In the genomic region with DNA sequence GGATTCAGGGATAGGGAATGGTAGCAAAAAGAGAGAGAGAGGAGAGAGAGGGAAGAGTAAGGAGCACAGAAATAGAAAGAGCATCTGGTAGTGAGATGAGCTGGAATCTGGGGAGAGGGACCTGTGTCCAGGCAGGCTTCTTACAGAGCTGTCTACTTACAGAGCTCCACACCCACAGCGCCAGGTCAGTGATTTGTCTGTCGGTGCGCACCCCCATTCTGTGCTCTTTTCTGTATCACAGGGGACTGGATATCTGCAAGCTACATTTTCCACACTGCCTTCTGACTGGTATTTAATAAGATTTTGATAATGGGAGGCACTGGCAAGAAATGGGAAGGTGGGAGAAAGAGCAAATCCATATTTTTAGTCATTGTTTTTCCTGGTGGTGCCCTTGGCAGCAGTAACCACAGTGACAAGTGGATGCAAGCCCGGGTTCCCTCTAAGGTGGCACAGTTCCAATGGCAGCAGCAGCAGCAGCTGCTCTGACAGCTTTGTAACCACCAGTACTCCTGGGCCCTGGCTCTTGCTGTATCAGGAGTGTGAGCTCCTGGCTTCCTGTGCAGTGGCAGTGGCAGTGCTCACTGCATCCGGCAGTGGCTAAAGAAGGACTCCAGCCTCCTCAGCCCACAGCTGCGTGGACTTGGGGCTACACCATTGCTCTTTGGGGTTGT, we compare ENCODE assay signal across 1 cellular context.
TF ChIP-seq lines count a peak whose summit lies in the region.

No MANE protein-coding gene starts in this region.

TF ChIP-seq in H1, 55 proteins besides CTCF, POLR2A, EP300 and RAD21 (continued from another document):
- TF ChIP-seq NANOG (IDR thresholded peaks at IDR 0.05; ENCODE audit: insufficient read depth, low read depth, low read length, poor library complexity, severe bottlenecking): no peak
- TF ChIP-seq CHD1 (IDR thresholded peaks at IDR 0.05; ENCODE audit: low read depth, low read length): no peak
- no peak for TF ChIP-seq CEBPB (IDR thresholded peaks at IDR 0.05; ENCODE audit: low read depth, low read length)
- TF ChIP-seq ZNF274 (IDR thresholded peaks at IDR 0.05; ENCODE audit: borderline replicate concordance, extremely low read depth, low read length): no peak
- no peak for TF ChIP-seq SIX5 (IDR thresholded peaks at IDR 0.05; ENCODE audit: low read depth, low read length)
- TF ChIP-seq TAF7 (optimal IDR thresholded peaks at IDR 0.05; ENCODE audit: borderline replicate concordance, low read depth, low read length): no peak
- no peak for TF ChIP-seq ASH2L (IDR thresholded peaks at IDR 0.05; ENCODE audit: low read length)
- no peak for TF ChIP-seq SAP30 (IDR thresholded peaks at IDR 0.05; ENCODE audit: insufficient read depth, insufficient replicate concordance, low read length)
- TF ChIP-seq KDM4A (IDR thresholded peaks at IDR 0.05; ENCODE audit: low read depth, low read length, severe bottlenecking): no peak
- TF ChIP-seq BCL11A (IDR thresholded peaks at IDR 0.05; ENCODE audit: low read depth in 2 of 2, low read length in 2 of 2): no peak
- no peak for TF ChIP-seq CTBP2 (IDR thresholded peaks at IDR 0.05; ENCODE audit: borderline replicate concordance, insufficient read depth, insufficient read length, low read length)
